Comparison of ENCODE assay signal across 8 cellular contexts in genomic region chr20:57749131-57749690, GRCh38. TPM values are rescaled to one million over a fixed set of nuclear protein-coding genes. Genes with fewer than 3 reads are reported as not detected.
DNase-seq lines count a peak whose midpoint lies in the region; ATAC-seq and TF ChIP-seq lines count a peak whose summit lies in the region.

No MANE protein-coding gene starts in this region.

- no peaks in the 10 kb centered on the region for H3K79me2 ChIP-seq in GM23248 (ENCODE audit: insufficient read depth)

- no peaks in the 10 kb centered on the region for H4K20me1 ChIP-seq in GM23248 (ENCODE audit: insufficient read depth)

- ATAC-seq in activated T-helper 17 cell treated with anti-CD3 and anti-CD28 coated beads, Interleukin-2, amount 50 U/mL, for 72 hours (replicated peaks) = no peak
- ATAC-seq in right cardiac atrium (peak; percentile 9 to 38), GM21717 (IDR thresholded peaks at IDR 0.05; ENCODE audit: unreplicated experiment) (no peak)

- DNase-seq in GM23248 = no peak
- no peak for DNase-seq in right cardiac atrium
- DNase-seq in spleen = peak; percentile 78
- no peak for DNase-seq in HPDE6-E6E7 (ENCODE audit: extremely low spot score)
- no peak for DNase-seq in foreskin melanocyte
- DNase-seq in NCI-H748 treated with DMSO at 0.1 percent for 48 hours (lab: John Stamatoyannopoulos, UW) = no peak

- no peaks in the 10 kb centered on the region for H3K9me3 Mint-ChIP-seq in activated T-helper 17 cell treated with anti-CD3 and anti-CD28 coated beads, Interleukin-2, amount 50 U/mL, for 72 hours

- peak overlapping the region; percentile 83 for H3K4me2 ChIP-seq in GM23248 (ENCODE audit: unreplicated experiment)

- H3K4me3 ChIP-seq in GM23248 = peak overlapping the region; percentile 67
- H3K4me3 ChIP-seq in right cardiac atrium (ENCODE audit: low read length) = no peak overlapping the region
- peak overlapping the region in 5 of 8 donors; percentile 10 to 64 (median 26) for H3K4me3 ChIP-seq in spleen

- in situ Hi-C loops in GM23248 (cut with MboI) = no loop called here

- intact Hi-C loops in right cardiac atrium (cut with DNase I) (loop anchor here in 1 of 4 donors (10.0 kb wide), 1 partner anchor 54 kb away; no protein-coding TSS in a partner anchor), spleen (cut with DNase I; ENCODE audit: low total_unique reads) (no loop called here)

- H3K4me1 ChIP-seq in GM23248 (ENCODE audit: insufficient read depth) (peaks cover 7% of the 10 kb centered on the region), right cardiac atrium (ENCODE audit: control insufficient read depth, insufficient read depth, low read length) (peaks cover 10% of the 10 kb centered on the region), spleen (peaks cover 13 to 50% (median 34%) of the 10 kb centered on the region in 6 donors)

- H3F3A ChIP-seq in GM23248 (ENCODE audit: insufficient read depth) = peaks cover 6% of the 10 kb centered on the region; the same call in 1 of the 2 replicates

- peaks cover 29% of the 10 kb centered on the region for H3K27me3 Mint-ChIP-seq in activated T-helper 17 cell treated with anti-CD3 and anti-CD28 coated beads, Interleukin-2, amount 50 U/mL, for 72 hours

- no peaks in the 10 kb centered on the region for H3K9me3 ChIP-seq in GM23248 (ENCODE audit: low read depth)
- no peaks in the 10 kb centered on the region for H3K9me3 ChIP-seq in right cardiac atrium (ENCODE audit: control insufficient read depth, low read length)
- peaks cover 0 to 5% (median 0%) of the 10 kb centered on the region in 8 donors for H3K9me3 ChIP-seq in spleen

- TF ChIP-seq CTCF in spleen (IDR thresholded peaks at IDR 0.05 in 8 of 11, conservative IDR thresholded peaks at IDR 0.05 in 3 of 11) = no peak

- H3K27ac ChIP-seq in GM23248 = no peak overlapping the region
- H3K27ac ChIP-seq in right cardiac atrium (ENCODE audit: low read length) = peak overlapping the region; percentile 75
- H3K27ac ChIP-seq in spleen = peak overlapping the region; percentile 62 to 87 (median 80)

- H3K27ac Mint-ChIP-seq in activated T-helper 17 cell treated with anti-CD3 and anti-CD28 coated beads, Interleukin-2, amount 50 U/mL, for 72 hours = peak overlapping the region; percentile 41

- H2AFZ ChIP-seq in GM23248 = peak overlapping the region; percentile 53

- 26 to 30% methylated on average over 10 to 13 of the region's 13 CpGs for WGBS in GM23248 (ENCODE audit: low coverage in 1 of 2, low lambda C conversion rate in 2 of 2, missing lambda C conversion rate in 2 of 2), 2 experiments
- 18% methylated on average over 13 of the region's 13 CpGs for WGBS in right cardiac atrium
- WGBS in spleen, 5 donors = 6 to 12% (median 9%) methylated on average over 13 of the region's 13 CpGs

- peaks cover 12% of the 10 kb centered on the region for H3K4me1 Mint-ChIP-seq in activated T-helper 17 cell treated with anti-CD3 and anti-CD28 coated beads, Interleukin-2, amount 50 U/mL, for 72 hours

- H3K27me3 ChIP-seq in GM23248 (replicated peaks; ENCODE audit: insufficient read depth) (peaks cover 18% of the 10 kb centered on the region; the same call in 1 of the 2 replicates), right cardiac atrium (ENCODE audit: control insufficient read depth, insufficient read depth) (no peaks in the 10 kb centered on the region), spleen (replicated peaks in 1 of 7) (peaks cover 0 to 33% (median 0%) of the 10 kb centered on the region in 7 donors)

- H3K4me3 Mint-ChIP-seq in activated T-helper 17 cell treated with anti-CD3 and anti-CD28 coated beads, Interleukin-2, amount 50 U/mL, for 72 hours = peak overlapping the region; percentile 64

- no peak for TF ChIP-seq POLR2A in spleen (IDR thresholded peaks at IDR 0.05)

- H3K36me3 ChIP-seq in GM23248 (ENCODE audit: low read depth) = no peaks in the 10 kb centered on the region
- H3K36me3 ChIP-seq in spleen = no peaks in the 10 kb centered on the region

- H3K36me3 Mint-ChIP-seq in activated T-helper 17 cell treated with anti-CD3 and anti-CD28 coated beads, Interleukin-2, amount 50 U/mL, for 72 hours (ENCODE audit: low read depth) = no peaks in the 10 kb centered on the region

- peak overlapping the region; percentile 45 for H3K9ac ChIP-seq in GM23248

- no peaks in the 10 kb centered on the region for H3K9me2 ChIP-seq in GM23248 (ENCODE audit: insufficient read depth)

RNA-seq across cellular contexts. Expression of gene PMEPA1, which starts 39.4 kb away (rescaled TPM):
- total RNA-seq in GM23248 (2014; rRNA removed; shearing (Covaris generic)) = 6.1 and 6.6 TPM in 2 replicates
- 11.8 and 12.5 TPM in 2 replicates for polyA plus RNA-seq in GM23248 (2016; fragmentation: Nextera tagmentation; extraction: Ambion mirVana)
- total RNA-seq in activated T-helper 17 cell treated with anti-CD3 and anti-CD28 coated beads, Interleukin-2, amount 50 U/mL, for 72 hours = 1 to 10 TPM; 1.6 to 2.3 TPM
- total RNA-seq in right cardiac atrium = 10 to 100 TPM; 31.7 to 82.0 (median 44.3) TPM
- 17.3 TPM for polyA plus RNA-seq in right cardiac atrium
- 10 to 100 TPM in 5 of 7 donors, 1 to 10 TPM in 2; 7.3 to 15.7 (median 10.9) TPM for total RNA-seq in spleen
- polyA plus RNA-seq in spleen = 1 to 10 TPM; 4.8 to 7.9 (median 6.7) TPM

Comparison
In these comparisons a context has a peak if more than half of its experiments do, and no peak if none do; other contexts are left out.
1. ATAC-seq: peak in right cardiac atrium (2 of 2); none in activated T-helper 17 cell treated with anti-CD3 and anti-CD28 coated beads, Interleukin-2, amount 50 U/mL, for 72 hours (single experiment) and GM21717 (single experiment).